In genomic region chr16:3880623-3881498, GRCh38 we compare ENCODE assay signal across 8 cellular contexts. TPM values are rescaled to one million over a fixed set of nuclear protein-coding genes. Genes with fewer than 3 reads are reported as not detected.
DNase-seq lines count a peak whose midpoint lies in the region; ATAC-seq and TF ChIP-seq lines count a peak whose summit lies in the region.

CREBBP (minus strand) TSS chr16:3880713; CDS start chr16:3879916, 797 bp downstream.

- intact Hi-C loops in left colon (cut with DNase I, micrococcal nuclease) = no loop called here

- ATAC-seq in HG03442 (IDR thresholded peaks at IDR 0.05; ENCODE audit: unreplicated experiment) (peak; percentile 74), left colon (peak; percentile 91)

- no peak for TF ChIP-seq CTCF in coronary artery (IDR thresholded peaks at IDR 0.05)

- H3K4me3 ChIP-seq in coronary artery = peak within 1 kb of the TSS; percentile 99

- H3K27ac ChIP-seq in coronary artery = peak within 1 kb of the TSS; percentile 71 to 99

- DNase-seq in AML-193 (lab: John Stamatoyannopoulos, UW) = peak; percentile 70
- peak; percentile 72 for DNase-seq in GM19238 (ENCODE audit: insufficient read length, low spot score)
- peak; percentile 24 to 87 for DNase-seq in NCI-H526 (lab: John Stamatoyannopoulos, UW)
- peak; percentile 87 for DNase-seq in activated CD4-positive, alpha-beta T cell treated with anti-CD3 and anti-CD28 coated beads for 48 hours
- DNase-seq in coronary artery (ENCODE audit: low spot score) = peak; percentile 88
- peak; percentile 69 to 89 for DNase-seq in left colon
- peak; percentile 83 to 87 for DNase-seq in stimulated activated CD4-positive, alpha-beta T cell treated with anti-CD3 and anti-CD28 coated beads, Interleukin-1b, Interleukin-23, amount 100 ng/mL, for 4 hours (ENCODE audit: low read depth in 2 of 2)

RNA-seq across cellular contexts. Expression of gene CREBBP, which starts in this region (rescaled TPM):
- total RNA-seq in left colon = 10 to 100 TPM; 59.3 to 60.7 TPM

Comparison
In these comparisons a context has a peak if more than half of its experiments do, and no peak if none do; other contexts are left out.
1. Peak in every context shown above with its lines: DNase-seq, ATAC-seq, H3K4me3 ChIP-seq and H3K27ac ChIP-seq.